ENCODE assay signal across 32 cellular contexts in genomic region chr3:126414406-126414805, GRCh38. TPM values are rescaled to one million over a fixed set of nuclear protein-coding genes. Genes with fewer than 3 reads are reported as not detected.
"Had no signal": no experiment of that assay in that cellular context is flagged by ENCODE, and none has a peak within 500 bp of the region (broad histone marks: within the 10 kb centered on the region; RNA-seq: fewer than 3 reads in every experiment).

No MANE protein-coding gene starts in this region.

- H3K27me3 ChIP-seq: neural progenitor cell had no signal

- H3K4me1 ChIP-seq: upper lobe of left lung had no signal

- H3K4me2 ChIP-seq: neural progenitor cell, smooth muscle cell had no signal

- H3K9ac ChIP-seq: neural progenitor cell had no signal

- H2AFZ ChIP-seq: neural progenitor cell had no signal

- H3K36me3 ChIP-seq: neural progenitor cell, thoracic aorta, upper lobe of left lung had no signal

- H3K4me3 ChIP-seq: neural progenitor cell, smooth muscle cell, thoracic aorta, upper lobe of left lung had no signal

- DNase-seq: activated CD4-positive, alpha-beta memory T cell treated with anti-CD3 and anti-CD28 coated beads, Interleukin-2, amount 10 ng/mL, durations not matched to agents 7 days and 5 days; activated CD4-positive, alpha-beta T cell treated with anti-CD3 and anti-CD28 coated beads for 1 hour; activated CD4-positive, alpha-beta T cell treated with anti-CD3 and anti-CD28 coated beads, Interleukin-2, amount 10 ng/mL, durations not matched to agents 7 days and 5 days; activated CD8-positive, alpha-beta memory T cell treated with anti-CD3 and anti-CD28 coated beads, Interleukin-2, amount 50 U/mL, for 48 hours; activated gamma-delta T cell treated with Interleukin-2 at 50 U/mL for 16 hours; activated T-cell treated with anti-CD3 and anti-CD28 coated beads, Interleukin-2, amount 50 U/mL, for 24 hours; anterior cingulate cortex; effector memory CD8-positive, alpha-beta T cell; foreskin fibroblast; hippocampal formation; kidney; natural killer cell; stimulated activated CD4-positive, alpha-beta T cell treated with anti-CD3 and anti-CD28 coated beads, Interleukin-15, amount 100 ng/mL, for 24 hours; stimulated activated CD4-positive, alpha-beta T cell treated with anti-CD3 and anti-CD28 coated beads, Interleukin-2, amount 100 ng/mL, for 24 hours; stimulated activated naive CD4-positive, alpha-beta T cell; T-helper 2 cell had no signal

- H3K27ac ChIP-seq: neural progenitor cell, thoracic aorta, upper lobe of left lung had no signal

- FAIRE-seq: bronchial epithelial cell, colon, kidney had no signal

- H3K9me3 ChIP-seq: thoracic aorta, upper lobe of left lung had no signal

- ATAC-seq: activated T-helper 17 cell treated with anti-CD3 and anti-CD28 coated beads, Interleukin-2, amount 50 U/mL, for 72 hours; effector memory CD8-positive, alpha-beta T cell; left colon; natural killer cell; WTC11 had no signal

RNA-seq across cellular contexts. Expression of gene CFAP100, which starts 19.7 kb away (rescaled TPM):
- total RNA-seq: activated CD4-positive, alpha-beta memory T cell treated with anti-CD3 and anti-CD28 coated beads, Interleukin-2, amount 10 ng/mL, durations not matched to agents 7 days and 5 days; activated CD4-positive, alpha-beta T cell treated with anti-CD3 and anti-CD28 coated beads, Interleukin-2, amount 10 ng/mL, durations not matched to agents 7 days and 5 days; activated T-helper 17 cell treated with anti-CD3 and anti-CD28 coated beads, Interleukin-2, amount 50 U/mL, for 72 hours; bronchial epithelial cell; dermis microvascular lymphatic vessel endothelial cell; kidney; left colon; liver; mononuclear cell; natural killer cell; omental fat pad; posterior vena cava; smooth muscle cell; thoracic aorta; WTC11 had no signal
- polyA plus RNA-seq: adipose tissue, esophagus, liver, smooth muscle cell had no signal

RNA-seq across cellular contexts. Expression of gene KLF15, which starts 57.2 kb away (rescaled TPM):
- total RNA-seq: activated CD4-positive, alpha-beta memory T cell treated with anti-CD3 and anti-CD28 coated beads, Interleukin-2, amount 10 ng/mL, durations not matched to agents 7 days and 5 days; activated CD4-positive, alpha-beta T cell treated with anti-CD3 and anti-CD28 coated beads, Interleukin-2, amount 10 ng/mL, durations not matched to agents 7 days and 5 days; mononuclear cell; smooth muscle cell had no signal
- polyA plus RNA-seq: smooth muscle cell had no signal
